19 cellular contexts compared by ENCODE assay signal in the genomic region with DNA sequence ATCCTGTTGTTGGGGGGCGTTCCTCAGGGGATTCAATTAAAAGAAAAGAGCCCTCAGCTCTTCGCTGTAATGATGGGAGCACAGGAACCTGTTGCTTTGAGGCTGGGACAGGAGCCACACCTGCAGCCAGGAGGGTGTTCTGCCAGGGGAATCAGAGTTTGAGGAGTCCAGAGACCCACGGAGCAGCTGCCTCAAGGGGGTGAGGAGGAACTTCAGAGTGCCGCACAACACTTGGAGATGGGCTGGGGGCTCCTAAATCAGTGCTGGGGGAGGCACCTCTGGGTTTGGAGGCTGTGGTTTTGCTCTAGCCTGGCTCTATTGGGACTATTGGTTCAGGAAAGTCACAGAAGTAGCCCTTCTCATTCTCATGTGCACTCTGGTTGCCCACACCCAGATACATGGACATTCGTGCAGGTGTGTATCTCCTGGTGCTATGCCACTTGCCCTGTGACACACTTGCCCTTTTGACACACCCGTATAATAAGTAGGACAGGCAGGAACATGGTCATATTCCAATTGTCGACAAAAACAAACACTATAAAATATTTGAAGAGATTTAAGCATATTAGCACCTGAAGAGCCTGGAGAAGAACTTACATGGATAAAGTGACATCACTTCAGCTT.
DNase-seq lines count a peak whose midpoint lies in the region; ATAC-seq and TF ChIP-seq lines count a peak whose summit lies in the region.
"Had no signal": no experiment of that assay in that cellular context is flagged by ENCODE, and none has a peak within 500 bp of the region (broad histone marks: within the 10 kb centered on the region; RNA-seq: fewer than 3 reads in every experiment).

No MANE protein-coding gene starts in this region.

- no peak for TF ChIP-seq RAD21 in Ishikawa (IDR thresholded peaks at IDR 0.05; ENCODE audit: low read depth)

- DNase-seq in D341Med (ENCODE audit: low spot score) (peak; percentile 18), mucosa of descending colon (peak; percentile 76 to 84 (median 78)), GM03348 (ENCODE audit: low spot score) (no peak), GM19238 (ENCODE audit: insufficient read length, low spot score) (no peak)
- no peak for DNase-seq in activated T-helper 1 cell treated with anti-CD3 and anti-CD28 coated beads, Interleukin-12 subunit alpha, Interleukin-12 subunit beta, Interleukin-2, Interleukin-4 antibody, amounts not matched to agents 30 ng/mL and 10 ng/mL and 1 ng/mL, durations not matched to agents 14 hours and 24 hours and 36 hours (ENCODE audit: low spot score)
- DNase-seq: BE2C; C1 segment of cervical spinal cord; Caco-2; CD4-positive, CD25-positive, alpha-beta regulatory T cell; DMS153; GDM1; HCEC 1CT; HFFc6; KG1 had no signal

- no peak overlapping the region for H3K4me3 ChIP-seq in mucosa of descending colon
- H3K4me3 ChIP-seq: GM23338 had no signal

- TF ChIP-seq CTCF in mucosa of descending colon (IDR thresholded peaks at IDR 0.05), result no peak

- H3K9me3 ChIP-seq in mucosa of descending colon, result no peaks in the 10 kb centered on the region
- H3K9me3 ChIP-seq: BE2C, Caco-2 had no signal

- no peaks in the 10 kb centered on the region for H3K4me1 Mint-ChIP-seq in stimulated activated memory B cell treated with anti-CD40 and anti-IgM and Interleukin-4, amounts not matched to agents 10 μg/mL and 1 μg/mL and 100 μg/mL, for 72 hours
- no peaks in the 10 kb centered on the region for H3K4me1 Mint-ChIP-seq in activated T-helper 1 cell treated with anti-CD3 and anti-CD28 coated beads, Interleukin-12 subunit alpha, Interleukin-12 subunit beta, Interleukin-2, Interleukin-4 antibody, amounts not matched to agents 30 ng/mL and 10 ng/mL and 1 ng/mL, durations not matched to agents 14 hours and 24 hours and 36 hours (ENCODE audit: low read depth)
- H3K4me1 Mint-ChIP-seq: CD4-positive, CD25-positive, alpha-beta regulatory T cell; GM23338; IgD-negative memory B cell had no signal

- ATAC-seq in mucosa of descending colon, result peak; percentile 99
- ATAC-seq in stimulated activated memory B cell treated with anti-CD40 and anti-IgM and Interleukin-4, amounts not matched to agents 10 μg/mL and 1 μg/mL and 100 μg/mL, for 72 hours, result peak; percentile 28
- ATAC-seq: GM23338, HepG2 had no signal

- TF ChIP-seq EP300 in Ishikawa (IDR thresholded peaks at IDR 0.05; ENCODE audit: borderline replicate concordance), result no peak

- H3K36me3 ChIP-seq in mucosa of descending colon (ENCODE audit: low read depth), result no peaks in the 10 kb centered on the region
- H3K36me3 ChIP-seq: BE2C had no signal

- H3K27me3 Mint-ChIP-seq in stimulated activated memory B cell treated with anti-CD40 and anti-IgM and Interleukin-4, amounts not matched to agents 10 μg/mL and 1 μg/mL and 100 μg/mL, for 72 hours, result peaks cover 34% of the 10 kb centered on the region
- peaks cover 4% of the 10 kb centered on the region for H3K27me3 Mint-ChIP-seq in activated T-helper 1 cell treated with anti-CD3 and anti-CD28 coated beads, Interleukin-12 subunit alpha, Interleukin-12 subunit beta, Interleukin-2, Interleukin-4 antibody, amounts not matched to agents 30 ng/mL and 10 ng/mL and 1 ng/mL, durations not matched to agents 14 hours and 24 hours and 36 hours (ENCODE audit: insufficient read depth)
- H3K27me3 Mint-ChIP-seq: CD4-positive, CD25-positive, alpha-beta regulatory T cell had no signal

- intact Hi-C loops in mucosa of descending colon (cut with DNase I, micrococcal nuclease), result no loop called here
- intact Hi-C loops in activated T-helper 1 cell treated with anti-CD3 and anti-CD28 coated beads, Interleukin-12 subunit alpha, Interleukin-12 subunit beta, Interleukin-2, Interleukin-4 antibody, amounts not matched to agents 30 ng/mL and 10 ng/mL and 1 ng/mL, durations not matched to agents 14 hours and 24 hours and 36 hours (cut with micrococcal nuclease), result no loop called here

- H3K4me1 ChIP-seq in mucosa of descending colon (ENCODE audit: low read depth), result no peaks in the 10 kb centered on the region
- H3K4me1 ChIP-seq: BE2C, Caco-2 had no signal

- no peaks in the 10 kb centered on the region for H3K9me3 Mint-ChIP-seq in stimulated activated memory B cell treated with anti-CD40 and anti-IgM and Interleukin-4, amounts not matched to agents 10 μg/mL and 1 μg/mL and 100 μg/mL, for 72 hours
- no peaks in the 10 kb centered on the region for H3K9me3 Mint-ChIP-seq in activated T-helper 1 cell treated with anti-CD3 and anti-CD28 coated beads, Interleukin-12 subunit alpha, Interleukin-12 subunit beta, Interleukin-2, Interleukin-4 antibody, amounts not matched to agents 30 ng/mL and 10 ng/mL and 1 ng/mL, durations not matched to agents 14 hours and 24 hours and 36 hours
- H3K9me3 Mint-ChIP-seq: GM23338, HFFc6, IgD-negative memory B cell had no signal

- no peak overlapping the region for H3K4me3 Mint-ChIP-seq in stimulated activated memory B cell treated with anti-CD40 and anti-IgM and Interleukin-4, amounts not matched to agents 10 μg/mL and 1 μg/mL and 100 μg/mL, for 72 hours
- H3K4me3 Mint-ChIP-seq in activated T-helper 1 cell treated with anti-CD3 and anti-CD28 coated beads, Interleukin-12 subunit alpha, Interleukin-12 subunit beta, Interleukin-2, Interleukin-4 antibody, amounts not matched to agents 30 ng/mL and 10 ng/mL and 1 ng/mL, durations not matched to agents 14 hours and 24 hours and 36 hours, result no peak overlapping the region
- H3K4me3 Mint-ChIP-seq: CD4-positive, CD25-positive, alpha-beta regulatory T cell; GM23338; HFFc6; IgD-negative memory B cell had no signal

- no peak overlapping the region for H3K27ac Mint-ChIP-seq in stimulated activated memory B cell treated with anti-CD40 and anti-IgM and Interleukin-4, amounts not matched to agents 10 μg/mL and 1 μg/mL and 100 μg/mL, for 72 hours
- H3K27ac Mint-ChIP-seq in activated T-helper 1 cell treated with anti-CD3 and anti-CD28 coated beads, Interleukin-12 subunit alpha, Interleukin-12 subunit beta, Interleukin-2, Interleukin-4 antibody, amounts not matched to agents 30 ng/mL and 10 ng/mL and 1 ng/mL, durations not matched to agents 14 hours and 24 hours and 36 hours, result no peak overlapping the region
- H3K27ac Mint-ChIP-seq: CD4-positive, CD25-positive, alpha-beta regulatory T cell; GM23338; HFFc6; IgD-negative memory B cell had no signal

- H3K36me3 Mint-ChIP-seq in stimulated activated memory B cell treated with anti-CD40 and anti-IgM and Interleukin-4, amounts not matched to agents 10 μg/mL and 1 μg/mL and 100 μg/mL, for 72 hours, result no peaks in the 10 kb centered on the region
- H3K36me3 Mint-ChIP-seq in activated T-helper 1 cell treated with anti-CD3 and anti-CD28 coated beads, Interleukin-12 subunit alpha, Interleukin-12 subunit beta, Interleukin-2, Interleukin-4 antibody, amounts not matched to agents 30 ng/mL and 10 ng/mL and 1 ng/mL, durations not matched to agents 14 hours and 24 hours and 36 hours (ENCODE audit: low read depth), result no peaks in the 10 kb centered on the region
- H3K36me3 Mint-ChIP-seq: CD4-positive, CD25-positive, alpha-beta regulatory T cell; IgD-negative memory B cell had no signal

TF ChIP-seq in Ishikawa, 13 proteins besides CTCF, POLR2A, EP300 and RAD21:
- TF ChIP-seq REST (IDR thresholded peaks at IDR 0.05; ENCODE audit: low read depth) (no peak), CEBPB (IDR thresholded peaks at IDR 0.05) (no peak), TCF12 (IDR thresholded peaks at IDR 0.05; ENCODE audit: low read depth) (no peak; the same call in 1 of the 2 replicates), NFIC (IDR thresholded peaks at IDR 0.05) (0 out of 2 replicates have a peak, but pooled peaks have one; percentile 22), YY1 (IDR thresholded peaks at IDR 0.05; ENCODE audit: low read depth) (no peak)
TF ChIP-seq in Ishikawa: peak in this region for 1.

Comparison
In these comparisons a context has a peak if more than half of its experiments do, and no peak if none do; other contexts are left out.
1. DNase-seq: peak in D341Med (single experiment) and mucosa of descending colon (3 of 3); none in activated T-helper 1 cell treated with anti-CD3 and anti-CD28 coated beads, Interleukin-12 subunit alpha, Interleukin-12 subunit beta, Interleukin-2, Interleukin-4 antibody, amounts not matched to agents 30 ng/mL and 10 ng/mL and 1 ng/mL, durations not matched to agents 14 hours and 24 hours and 36 hours (single experiment), GM03348 (single experiment) and GM19238 (single experiment).